In genomic region chr9:129471201-129472019, GRCh38 we compare ENCODE assay signal across 15 cellular contexts.
A peak's percentile ranks its signal among the peaks of the same experiment; 100 is the strongest.
DNase-seq lines count a peak whose midpoint lies in the region; ATAC-seq and TF ChIP-seq lines count a peak whose summit lies in the region.
"Had no signal": no experiment of that assay in that cellular context is flagged by ENCODE, and none has a peak within 500 bp of the region (broad histone marks: within the 10 kb centered on the region; RNA-seq: fewer than 3 reads in every experiment).

No MANE protein-coding gene starts in this region.

- H3K27me3 Mint-ChIP-seq in GM23338 (ENCODE audit: insufficient read depth, low read depth, poor library complexity), result peaks cover 31% of the 10 kb centered on the region
- H3K27me3 Mint-ChIP-seq in activated naive CD8-positive, alpha-beta T cell treated with anti-CD3 and anti-CD28 coated beads for 36 hours, result no peaks in the 10 kb centered on the region

- no peaks in the 10 kb centered on the region for H3K79me2 ChIP-seq in GM23338 (replicated peaks; ENCODE audit: insufficient read depth)
- H3K79me2 ChIP-seq in osteoblast (ENCODE audit: insufficient read depth, low read length), result no peaks in the 10 kb centered on the region
- H3K79me2 ChIP-seq in smooth muscle cell (ENCODE audit: low read depth), result no peaks in the 10 kb centered on the region

- no peak overlapping the region for H3K4me3 ChIP-seq in GM23338
- H3K4me3 ChIP-seq in osteoblast (ENCODE audit: insufficient read depth, low read length), result no peak overlapping the region
- no peak overlapping the region for H3K4me3 ChIP-seq in smooth muscle cell
- H3K4me3 ChIP-seq in ascending aorta, result no peak overlapping the region
- H3K4me3 ChIP-seq: right atrium auricular region had no signal

- no peak overlapping the region for H3K4me3 Mint-ChIP-seq in GM23338
- peak overlapping the region; percentile 41 for H3K4me3 Mint-ChIP-seq in activated naive CD8-positive, alpha-beta T cell treated with anti-CD3 and anti-CD28 coated beads for 36 hours
- H3K4me3 Mint-ChIP-seq: IgD-negative memory B cell had no signal

- H3K9me3 ChIP-seq in osteoblast (ENCODE audit: low read depth, low read length), result peaks cover 3% of the 10 kb centered on the region
- H3K9me3 ChIP-seq in smooth muscle cell (replicated peaks; ENCODE audit: low read depth), result no peaks in the 10 kb centered on the region
- H3K9me3 ChIP-seq in ascending aorta, result no peaks in the 10 kb centered on the region
- H3K9me3 ChIP-seq: right atrium auricular region had no signal

- no peaks in the 10 kb centered on the region for H4K20me1 ChIP-seq in GM23338 (replicated peaks; ENCODE audit: insufficient read depth)
- H4K20me1 ChIP-seq in osteoblast (ENCODE audit: insufficient read depth, low read length), result no peaks in the 10 kb centered on the region
- H4K20me1 ChIP-seq in smooth muscle cell (ENCODE audit: low read depth), result no peaks in the 10 kb centered on the region

- H3K36me3 ChIP-seq in GM23338 (ENCODE audit: insufficient read depth) (no peaks in the 10 kb centered on the region), osteoblast (ENCODE audit: insufficient read depth, low read length) (no peaks in the 10 kb centered on the region), smooth muscle cell (ENCODE audit: low read depth) (no peaks in the 10 kb centered on the region), ascending aorta (no peaks in the 10 kb centered on the region)
- H3K36me3 ChIP-seq: right atrium auricular region had no signal

- H2AFZ ChIP-seq in GM23338 (no peak overlapping the region), osteoblast (ENCODE audit: low read length) (no peak overlapping the region), smooth muscle cell (ENCODE audit: low read depth) (no peak overlapping the region)

- H3K27ac ChIP-seq in GM23338 (ENCODE audit: low read depth) (no peak overlapping the region), osteoblast (ENCODE audit: low read depth, low read length) (no peak overlapping the region), smooth muscle cell (ENCODE audit: low read depth) (no peak overlapping the region), ascending aorta (no peak overlapping the region)
- H3K27ac ChIP-seq: right atrium auricular region had no signal

- 92% methylated on average over 5 of the region's 5 CpGs for WGBS in smooth muscle cell (ENCODE audit: low lambda C conversion rate)

- no peaks in the 10 kb centered on the region for H3K36me3 Mint-ChIP-seq in GM23338 (ENCODE audit: low read depth)
- peaks cover 3% of the 10 kb centered on the region for H3K36me3 Mint-ChIP-seq in activated naive CD8-positive, alpha-beta T cell treated with anti-CD3 and anti-CD28 coated beads for 36 hours

- H3K27me3 ChIP-seq in GM23338 (ENCODE audit: insufficient read depth) (no peaks in the 10 kb centered on the region), osteoblast (ENCODE audit: insufficient read depth, low read length) (no peaks in the 10 kb centered on the region), smooth muscle cell (ENCODE audit: low read depth) (no peaks in the 10 kb centered on the region), ascending aorta (no peaks in the 10 kb centered on the region)
- H3K27me3 ChIP-seq: right atrium auricular region had no signal

- H3K27ac Mint-ChIP-seq in GM23338, result no peak overlapping the region
- H3K27ac Mint-ChIP-seq in activated naive CD8-positive, alpha-beta T cell treated with anti-CD3 and anti-CD28 coated beads for 36 hours, result peak overlapping the region; percentile 31
- H3K27ac Mint-ChIP-seq: IgD-negative memory B cell had no signal

- H3K4me1 ChIP-seq in GM23338 (ENCODE audit: insufficient read depth), result peaks cover 14% of the 10 kb centered on the region; the same call in 1 of the 2 replicates
- peaks cover 18% of the 10 kb centered on the region for H3K4me1 ChIP-seq in osteoblast (ENCODE audit: insufficient read depth, low read length)
- peaks cover 10% of the 10 kb centered on the region for H3K4me1 ChIP-seq in smooth muscle cell (ENCODE audit: low read depth)
- peaks cover 0 to 13% of the 10 kb centered on the region in 2 donors for H3K4me1 ChIP-seq in ascending aorta

- ATAC-seq in GM23338 (no peak), HG02610 (IDR thresholded peaks at IDR 0.05; ENCODE audit: unreplicated experiment) (no peak)
- ATAC-seq: left cardiac atrium had no signal

- H3F3A ChIP-seq in GM23338 (replicated peaks; ENCODE audit: low read depth), result no peaks in the 10 kb centered on the region
- no peaks in the 10 kb centered on the region for H3F3A ChIP-seq in smooth muscle cell (ENCODE audit: low read depth)

- H3K4me2 ChIP-seq in GM23338 (0 out of 2 replicates have a peak overlapping the region, but pooled peaks have one; percentile 51), osteoblast (ENCODE audit: insufficient read depth, low read length) (no peak overlapping the region), smooth muscle cell (no peak overlapping the region)

- H3K9ac ChIP-seq in smooth muscle cell (ENCODE audit: low read depth), result no peak overlapping the region

- TF ChIP-seq CTCF in GM23338 (conservative IDR thresholded peaks at IDR 0.05; ENCODE audit: low read depth in 2 of 2), result no peak
- no peak for TF ChIP-seq CTCF in osteoblast (IDR thresholded peaks at IDR 0.05; ENCODE audit: extremely low read depth, low read depth, low read length)
- TF ChIP-seq CTCF in smooth muscle cell (IDR thresholded peaks at IDR 0.05; ENCODE audit: borderline replicate concordance, insufficient read depth, poor library complexity, severe bottlenecking), result no peak
- no peak for TF ChIP-seq CTCF in ascending aorta (IDR thresholded peaks at IDR 0.05)

- DNase-seq in activated T-cell treated with anti-CD3 and anti-CD28 coated beads for 48 hours (ENCODE audit: low read depth) (peak; percentile 6), activated T-cell treated with anti-CD3 and anti-CD28 coated beads for 4 hours (no peak), GM23338 (ENCODE audit: low spot score) (no peak), osteoblast (ENCODE audit: insufficient read length, low spot score, missing footprints) (peak; percentile 37), smooth muscle cell (lab: John Stamatoyannopoulos, UW; ENCODE audit: unreplicated experiment) (no peak), ascending aorta (ENCODE audit: low spot score in 2 of 2) (no peak)
- DNase-seq in activated naive CD8-positive, alpha-beta T cell treated with anti-CD3 and anti-CD28 coated beads for 36 hours, result peak; percentile 27
- DNase-seq: foreskin melanocyte, left cardiac atrium, NCI-H187, NCI-H446, nucleus accumbens had no signal

- peaks cover 36% of the 10 kb centered on the region for H3K4me1 Mint-ChIP-seq in GM23338
- H3K4me1 Mint-ChIP-seq in activated naive CD8-positive, alpha-beta T cell treated with anti-CD3 and anti-CD28 coated beads for 36 hours, result peaks cover 22% of the 10 kb centered on the region
- H3K4me1 Mint-ChIP-seq: IgD-negative memory B cell had no signal

- H3K9me3 Mint-ChIP-seq in GM23338, result 0 out of 3 replicates have a peak, but pooled peaks cover 5% of the 10 kb centered on the region
- H3K9me3 Mint-ChIP-seq in activated naive CD8-positive, alpha-beta T cell treated with anti-CD3 and anti-CD28 coated beads for 36 hours, result peaks cover 4% of the 10 kb centered on the region

- no peaks in the 10 kb centered on the region for H3K9me2 ChIP-seq in GM23338 (ENCODE audit: insufficient read depth)

- intact Hi-C loops in ascending aorta (cut with DNase I), result no loop called here

TF ChIP-seq in GM23338, 12 proteins besides CTCF, POLR2A, EP300 and RAD21:
- TF ChIP-seq ZNF114 (CRISPR knock-in tag; IDR thresholded peaks at IDR 0.05), result no peak
- no peak for TF ChIP-seq STAT1 (IDR thresholded peaks at IDR 0.05; ENCODE audit: unreplicated experiment)
- TF ChIP-seq CREB1 (CRISPR knock-in tag; IDR thresholded peaks at IDR 0.05; ENCODE audit: low read depth), result no peak
- TF ChIP-seq EZH2phosphoT487 (IDR thresholded peaks at IDR 0.05; ENCODE audit: unreplicated experiment), result no peak

Comparison
In these comparisons a context has a peak if more than half of its experiments do, and no peak if none do; other contexts are left out.
1. DNase-seq: peak in activated T-cell treated with anti-CD3 and anti-CD28 coated beads for 48 hours (single experiment), activated naive CD8-positive, alpha-beta T cell treated with anti-CD3 and anti-CD28 coated beads for 36 hours (single experiment) and osteoblast (single experiment); none in activated T-cell treated with anti-CD3 and anti-CD28 coated beads for 4 hours (single experiment), GM23338 (single experiment), smooth muscle cell (single experiment) and ascending aorta (0 of 2).